Comparison of ENCODE assay signal across 2 cellular contexts in the genomic region with DNA sequence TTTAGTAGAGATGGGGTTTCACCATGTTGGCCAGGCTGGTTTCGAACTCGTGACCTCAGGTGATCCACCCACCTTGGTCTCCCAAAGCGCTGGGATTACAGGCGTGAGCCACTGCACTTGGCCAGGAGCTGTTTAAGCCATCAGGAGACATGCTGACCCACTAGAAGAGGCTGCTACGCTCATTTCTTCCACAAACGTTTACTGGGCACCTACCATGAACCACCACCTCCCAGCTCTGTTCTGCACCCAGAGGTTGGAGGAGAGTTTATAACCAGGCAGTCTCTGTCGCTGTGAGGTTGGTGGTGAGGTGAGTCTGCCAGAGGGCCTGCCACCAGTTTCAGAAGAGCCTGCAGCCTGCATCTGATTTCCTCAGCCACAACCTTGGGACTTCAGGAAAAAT.
TF ChIP-seq lines count a peak whose summit lies in the region.

No MANE protein-coding gene starts in this region.

TF ChIP-seq in SK-N-SH, 30 proteins besides CTCF, POLR2A, EP300 and RAD21 (continued from another document):
- TF ChIP-seq GABPA (IDR thresholded peaks at IDR 0.05; ENCODE audit: low read depth) (no peak), RXRA (IDR thresholded peaks at IDR 0.05; ENCODE audit: borderline replicate concordance, low read depth) (no peak), ELF1 (IDR thresholded peaks at IDR 0.05) (no peak), MXI1 (IDR thresholded peaks at IDR 0.05; ENCODE audit: low read depth, low read length) (no peak), EZH2phosphoT487 (IDR thresholded peaks at IDR 0.05; ENCODE audit: borderline replicate concordance, low read depth) (no peak), RCOR1 (IDR thresholded peaks at IDR 0.05; ENCODE audit: low read length) (no peak), NFIC (IDR thresholded peaks at IDR 0.05; ENCODE audit: borderline replicate concordance) (no peak), CHD2 (IDR thresholded peaks at IDR 0.05; ENCODE audit: low read length, partially characterized antibody) (no peak), YY1 (IDR thresholded peaks at IDR 0.05; ENCODE audit: low read depth) (no peak), SMC3 (IDR thresholded peaks at IDR 0.05; ENCODE audit: low read depth, low read length) (no peak), POLR2AphosphoS5 (IDR thresholded peaks at IDR 0.05; ENCODE audit: low read depth, low read length) (no peak)
- TF ChIP-seq, protein P1, sequence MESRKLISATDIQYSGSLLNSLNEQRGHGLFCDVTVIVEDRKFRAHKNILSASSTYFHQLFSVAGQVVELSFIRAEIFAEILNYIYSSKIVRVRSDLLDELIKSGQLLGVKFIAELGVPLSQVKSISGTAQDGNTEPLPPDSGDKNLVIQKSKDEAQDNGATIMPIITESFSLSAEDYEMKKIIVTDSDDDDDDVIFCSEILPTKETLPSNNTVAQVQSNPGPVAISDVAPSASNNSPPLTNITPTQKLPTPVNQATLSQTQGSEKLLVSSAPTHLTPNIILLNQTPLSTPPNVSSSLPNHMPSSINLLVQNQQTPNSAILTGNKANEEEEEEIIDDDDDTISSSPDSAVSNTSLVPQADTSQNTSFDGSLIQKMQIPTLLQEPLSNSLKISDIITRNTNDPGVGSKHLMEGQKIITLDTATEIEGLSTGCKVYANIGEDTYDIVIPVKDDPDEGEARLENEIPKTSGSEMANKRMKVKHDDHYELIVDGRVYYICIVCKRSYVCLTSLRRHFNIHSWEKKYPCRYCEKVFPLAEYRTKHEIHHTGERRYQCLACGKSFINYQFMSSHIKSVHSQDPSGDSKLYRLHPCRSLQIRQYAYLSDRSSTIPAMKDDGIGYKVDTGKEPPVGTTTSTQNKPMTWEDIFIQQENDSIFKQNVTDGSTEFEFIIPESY (IDR thresholded peaks at IDR 0.05; ENCODE audit: borderline replicate concordance, low read depth) = no peak
- TF ChIP-seq, protein P2, sequence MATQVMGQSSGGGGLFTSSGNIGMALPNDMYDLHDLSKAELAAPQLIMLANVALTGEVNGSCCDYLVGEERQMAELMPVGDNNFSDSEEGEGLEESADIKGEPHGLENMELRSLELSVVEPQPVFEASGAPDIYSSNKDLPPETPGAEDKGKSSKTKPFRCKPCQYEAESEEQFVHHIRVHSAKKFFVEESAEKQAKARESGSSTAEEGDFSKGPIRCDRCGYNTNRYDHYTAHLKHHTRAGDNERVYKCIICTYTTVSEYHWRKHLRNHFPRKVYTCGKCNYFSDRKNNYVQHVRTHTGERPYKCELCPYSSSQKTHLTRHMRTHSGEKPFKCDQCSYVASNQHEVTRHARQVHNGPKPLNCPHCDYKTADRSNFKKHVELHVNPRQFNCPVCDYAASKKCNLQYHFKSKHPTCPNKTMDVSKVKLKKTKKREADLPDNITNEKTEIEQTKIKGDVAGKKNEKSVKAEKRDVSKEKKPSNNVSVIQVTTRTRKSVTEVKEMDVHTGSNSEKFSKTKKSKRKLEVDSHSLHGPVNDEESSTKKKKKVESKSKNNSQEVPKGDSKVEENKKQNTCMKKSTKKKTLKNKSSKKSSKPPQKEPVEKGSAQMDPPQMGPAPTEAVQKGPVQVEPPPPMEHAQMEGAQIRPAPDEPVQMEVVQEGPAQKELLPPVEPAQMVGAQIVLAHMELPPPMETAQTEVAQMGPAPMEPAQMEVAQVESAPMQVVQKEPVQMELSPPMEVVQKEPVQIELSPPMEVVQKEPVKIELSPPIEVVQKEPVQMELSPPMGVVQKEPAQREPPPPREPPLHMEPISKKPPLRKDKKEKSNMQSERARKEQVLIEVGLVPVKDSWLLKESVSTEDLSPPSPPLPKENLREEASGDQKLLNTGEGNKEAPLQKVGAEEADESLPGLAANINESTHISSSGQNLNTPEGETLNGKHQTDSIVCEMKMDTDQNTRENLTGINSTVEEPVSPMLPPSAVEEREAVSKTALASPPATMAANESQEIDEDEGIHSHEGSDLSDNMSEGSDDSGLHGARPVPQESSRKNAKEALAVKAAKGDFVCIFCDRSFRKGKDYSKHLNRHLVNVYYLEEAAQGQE (IDR thresholded peaks at IDR 0.05; ENCODE audit: low read depth, low read length) = no peak
- TF ChIP-seq, protein P3, sequence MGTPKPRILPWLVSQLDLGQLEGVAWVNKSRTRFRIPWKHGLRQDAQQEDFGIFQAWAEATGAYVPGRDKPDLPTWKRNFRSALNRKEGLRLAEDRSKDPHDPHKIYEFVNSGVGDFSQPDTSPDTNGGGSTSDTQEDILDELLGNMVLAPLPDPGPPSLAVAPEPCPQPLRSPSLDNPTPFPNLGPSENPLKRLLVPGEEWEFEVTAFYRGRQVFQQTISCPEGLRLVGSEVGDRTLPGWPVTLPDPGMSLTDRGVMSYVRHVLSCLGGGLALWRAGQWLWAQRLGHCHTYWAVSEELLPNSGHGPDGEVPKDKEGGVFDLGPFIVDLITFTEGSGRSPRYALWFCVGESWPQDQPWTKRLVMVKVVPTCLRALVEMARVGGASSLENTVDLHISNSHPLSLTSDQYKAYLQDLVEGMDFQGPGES (IDR thresholded peaks at IDR 0.05; ENCODE audit: low read depth, low read length) = no peak
- TF ChIP-seq, protein P4, sequence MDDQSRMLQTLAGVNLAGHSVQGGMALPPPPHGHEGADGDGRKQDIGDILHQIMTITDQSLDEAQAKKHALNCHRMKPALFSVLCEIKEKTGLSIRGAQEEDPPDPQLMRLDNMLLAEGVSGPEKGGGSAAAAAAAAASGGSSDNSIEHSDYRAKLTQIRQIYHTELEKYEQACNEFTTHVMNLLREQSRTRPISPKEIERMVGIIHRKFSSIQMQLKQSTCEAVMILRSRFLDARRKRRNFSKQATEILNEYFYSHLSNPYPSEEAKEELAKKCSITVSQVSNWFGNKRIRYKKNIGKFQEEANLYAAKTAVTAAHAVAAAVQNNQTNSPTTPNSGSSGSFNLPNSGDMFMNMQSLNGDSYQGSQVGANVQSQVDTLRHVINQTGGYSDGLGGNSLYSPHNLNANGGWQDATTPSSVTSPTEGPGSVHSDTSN (IDR thresholded peaks at IDR 0.05) = no peak
- TF ChIP-seq, protein P5, sequence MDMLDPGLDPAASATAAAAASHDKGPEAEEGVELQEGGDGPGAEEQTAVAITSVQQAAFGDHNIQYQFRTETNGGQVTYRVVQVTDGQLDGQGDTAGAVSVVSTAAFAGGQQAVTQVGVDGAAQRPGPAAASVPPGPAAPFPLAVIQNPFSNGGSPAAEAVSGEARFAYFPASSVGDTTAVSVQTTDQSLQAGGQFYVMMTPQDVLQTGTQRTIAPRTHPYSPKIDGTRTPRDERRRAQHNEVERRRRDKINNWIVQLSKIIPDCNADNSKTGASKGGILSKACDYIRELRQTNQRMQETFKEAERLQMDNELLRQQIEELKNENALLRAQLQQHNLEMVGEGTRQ (IDR thresholded peaks at IDR 0.05; ENCODE audit: borderline replicate concordance, low read depth, low read length) = no peak

TF ChIP-seq in SK-N-SH treated with all-trans-retinoic acid at 6 μM for 48 hours, 23 proteins besides CTCF, POLR2A, EP300 and RAD21 (continued from another document):
- TF ChIP-seq, protein P6, sequence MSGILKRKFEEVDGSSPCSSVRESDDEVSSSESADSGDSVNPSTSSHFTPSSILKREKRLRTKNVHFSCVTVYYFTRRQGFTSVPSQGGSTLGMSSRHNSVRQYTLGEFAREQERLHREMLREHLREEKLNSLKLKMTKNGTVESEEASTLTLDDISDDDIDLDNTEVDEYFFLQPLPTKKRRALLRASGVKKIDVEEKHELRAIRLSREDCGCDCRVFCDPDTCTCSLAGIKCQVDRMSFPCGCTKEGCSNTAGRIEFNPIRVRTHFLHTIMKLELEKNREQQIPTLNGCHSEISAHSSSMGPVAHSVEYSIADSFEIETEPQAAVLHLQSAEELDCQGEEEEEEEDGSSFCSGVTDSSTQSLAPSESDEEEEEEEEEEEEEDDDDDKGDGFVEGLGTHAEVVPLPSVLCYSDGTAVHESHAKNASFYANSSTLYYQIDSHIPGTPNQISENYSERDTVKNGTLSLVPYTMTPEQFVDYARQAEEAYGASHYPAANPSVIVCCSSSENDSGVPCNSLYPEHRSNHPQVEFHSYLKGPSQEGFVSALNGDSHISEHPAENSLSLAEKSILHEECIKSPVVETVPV (CRISPR knock-in tag; IDR thresholded peaks at IDR 0.05) = no peak
- TF ChIP-seq ZFP3 (CRISPR knock-in tag; IDR thresholded peaks at IDR 0.05) (no peak), TOX (CRISPR knock-in tag; IDR thresholded peaks at IDR 0.05; ENCODE audit: borderline replicate concordance) (no peak)
- TF ChIP-seq, protein P7, sequence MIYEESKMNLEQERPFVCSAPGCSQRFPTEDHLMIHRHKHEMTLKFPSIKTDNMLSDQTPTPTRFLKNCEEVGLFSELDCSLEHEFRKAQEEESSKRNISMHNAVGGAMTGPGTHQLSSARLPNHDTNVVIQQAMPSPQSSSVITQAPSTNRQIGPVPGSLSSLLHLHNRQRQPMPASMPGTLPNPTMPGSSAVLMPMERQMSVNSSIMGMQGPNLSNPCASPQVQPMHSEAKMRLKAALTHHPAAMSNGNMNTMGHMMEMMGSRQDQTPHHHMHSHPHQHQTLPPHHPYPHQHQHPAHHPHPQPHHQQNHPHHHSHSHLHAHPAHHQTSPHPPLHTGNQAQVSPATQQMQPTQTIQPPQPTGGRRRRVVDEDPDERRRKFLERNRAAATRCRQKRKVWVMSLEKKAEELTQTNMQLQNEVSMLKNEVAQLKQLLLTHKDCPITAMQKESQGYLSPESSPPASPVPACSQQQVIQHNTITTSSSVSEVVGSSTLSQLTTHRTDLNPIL (CRISPR knock-in tag; IDR thresholded peaks at IDR 0.05; ENCODE audit: low read depth) = no peak
TF ChIP-seq in SK-N-SH treated with all-trans-retinoic acid at 6 μM for 48 hours: peak in this region for 0.
